ENCODE assay signal across 16 cellular contexts in the genomic region with DNA sequence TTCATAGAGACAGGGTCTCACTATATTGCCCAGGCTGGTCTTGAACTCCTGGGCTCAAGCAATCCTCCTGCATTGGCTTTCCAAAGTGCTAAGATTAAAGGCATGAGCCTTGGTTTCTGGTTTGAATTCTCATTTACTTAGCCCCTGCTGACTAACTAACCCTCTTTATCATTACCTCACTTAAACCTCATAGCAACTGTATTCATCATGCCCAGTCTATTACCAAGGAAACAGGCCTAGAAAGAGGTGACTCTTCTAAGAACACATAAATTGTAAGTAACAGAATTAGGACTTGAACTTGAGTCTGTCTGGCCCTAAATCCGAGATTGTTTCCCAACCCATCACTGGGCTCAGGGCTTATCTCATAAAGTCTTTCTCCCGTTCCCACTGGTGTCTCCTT. TPM values are rescaled to one million over a fixed set of nuclear protein-coding genes. Genes with fewer than 3 reads are reported as not detected.
DNase-seq lines count a peak whose midpoint lies in the region; ATAC-seq, FAIRE-seq and TF ChIP-seq lines count a peak whose summit lies in the region.
"Had no signal": no experiment of that assay in that cellular context is flagged by ENCODE, and none has a peak within 500 bp of the region (broad histone marks: within the 10 kb centered on the region; RNA-seq: fewer than 3 reads in every experiment).

No MANE protein-coding gene starts in this region.

- POLR2A ChIA-PET in SK-N-SH (lab: Yijun Ruan, JAX) (interaction anchor here (3.8 to 3.9 kb wide), 2 partner anchors 17 to 22 kb away, joined by 22 to 50 read pairs; no protein-coding TSS in a partner anchor), K562 (lab: Yijun Ruan, JAX) (interaction anchor here (1.4 to 21.3 kb wide), 3 partner anchors 11 to 189 kb away, joined by 4 to 328 read pairs (median 122); no protein-coding TSS in a partner anchor), GM10248 (lab: Yijun Ruan, JAX) (no interaction called here)

- H2AFZ ChIP-seq in SK-N-SH (ENCODE audit: low read depth) (peak overlapping the region; percentile 20; the same call in 1 of the 2 replicates), K562 (ENCODE audit: low read depth, low read length) (peak overlapping the region; percentile 82)

- peaks cover 10 to 22% of the 10 kb centered on the region in 2 experiments for H3K36me3 ChIP-seq in SK-N-SH (replicated peaks in 1 of 2; ENCODE audit: control insufficient read depth in 1 of 2, insufficient read depth in 2 of 2, low read length in 1 of 2)
- peaks cover 23% of the 10 kb centered on the region for H3K36me3 ChIP-seq in K562 (ENCODE audit: control insufficient read depth, insufficient read depth, low read length)

- H3K27me3 Mint-ChIP-seq in IgD-negative memory B cell (no peaks in the 10 kb centered on the region), nephron (ENCODE audit: low read depth) (peaks cover 8% of the 10 kb centered on the region)

- H3K9me3 ChIP-seq in SK-N-SH (no peaks in the 10 kb centered on the region), K562 (replicated peaks; ENCODE audit: control insufficient read depth, insufficient read depth, low read depth, low read length) (no peaks in the 10 kb centered on the region)
- H3K9me3 ChIP-seq: mucosa of descending colon, sigmoid colon, tibial artery had no signal

- TF ChIP-seq CTCF in SK-N-SH (IDR thresholded peaks at IDR 0.05) (no peak), K562 (IDR thresholded peaks at IDR 0.05 in 2 of 3, conservative IDR thresholded peaks at IDR 0.05 in 1 of 3; ENCODE audit: insufficient read depth in 2 of 3, low read depth in 1 of 3, low read length in 3 of 3) (no peak), nephron (IDR thresholded peaks at IDR 0.05; ENCODE audit: unreplicated experiment in 3 of 3) (no peak), GM10248 (IDR thresholded peaks at IDR 0.05; ENCODE audit: control extremely low read depth, extremely low read depth, low read depth, missing control alignments) (no peak)

- no peak overlapping the region for H3K4me2 ChIP-seq in SK-N-SH
- no peak overlapping the region for H3K4me2 ChIP-seq in K562 (ENCODE audit: insufficient read depth, low read length)

- no peak for TF ChIP-seq RAD21 in SK-N-SH (IDR thresholded peaks at IDR 0.05; ENCODE audit: low read length)
- no peak for TF ChIP-seq RAD21 in K562 (CRISPR knock-in tag; conservative IDR thresholded peaks at IDR 0.05 in 1 of 2, IDR thresholded peaks at IDR 0.05 in 1 of 2)

- no peak for TF ChIP-seq POLR2A in K562 (conservative IDR thresholded peaks at IDR 0.05)

- H3K9me3 Mint-ChIP-seq in IgD-negative memory B cell (no peaks in the 10 kb centered on the region), nephron (no peaks in the 10 kb centered on the region)

- H3K9me1 ChIP-seq in K562 (ENCODE audit: control insufficient read depth, insufficient read depth, low read length) = peaks cover 3% of the 10 kb centered on the region

- peaks cover 26% of the 10 kb centered on the region for H3F3A ChIP-seq in SK-N-SH (replicated peaks; ENCODE audit: insufficient read depth)

- no peak for FAIRE-seq in K562 (lab: Jason Lieb, UNC)
- FAIRE-seq: endometrium had no signal

- H3K27ac Mint-ChIP-seq in IgD-negative memory B cell = peak overlapping the region in 2 of 3 donors; percentile 95 to 99
- H3K27ac Mint-ChIP-seq in nephron = peak overlapping the region; percentile 81 to 93 (median 91)

- H3K4me3 Mint-ChIP-seq in IgD-negative memory B cell (peak overlapping the region in 3 of 4 donors; percentile 90 to 97 (median 93)), nephron (peak overlapping the region; percentile 73 to 93 (median 86))

- H3K27me3 ChIP-seq in SK-N-SH (ENCODE audit: insufficient read depth) = no peaks in the 10 kb centered on the region
- no peaks in the 10 kb centered on the region for H3K27me3 ChIP-seq in K562 (ENCODE audit: control insufficient read depth in 2 of 2, insufficient read depth in 2 of 2, low read length in 2 of 2)
- H3K27me3 ChIP-seq: sigmoid colon, tibial artery had no signal

- TF ChIP-seq EP300 in SK-N-SH (IDR thresholded peaks at IDR 0.05; ENCODE audit: borderline replicate concordance in 1 of 2, low read depth in 1 of 2, low read length in 1 of 2) (no peak), K562 (IDR thresholded peaks at IDR 0.05; ENCODE audit: low read length) (no peak)

- H4K20me1 ChIP-seq in SK-N-SH (ENCODE audit: insufficient read depth) (no peaks in the 10 kb centered on the region), K562 (replicated peaks; ENCODE audit: control insufficient read depth, insufficient read depth, low read length) (peaks cover 4% of the 10 kb centered on the region; the same call in 1 of the 2 replicates)

- H3K36me3 Mint-ChIP-seq in IgD-negative memory B cell (peaks cover 1% of the 10 kb centered on the region), nephron (ENCODE audit: low read depth) (peaks cover 21% of the 10 kb centered on the region)

- peaks cover 4 to 34% of the 10 kb centered on the region in 2 experiments; a peak in 1 of 4 replicates for H3K4me1 ChIP-seq in SK-N-SH (ENCODE audit: control insufficient read depth in 1 of 2, insufficient read depth in 2 of 2, low read depth in 1 of 2, low read length in 1 of 2)
- H3K4me1 ChIP-seq in K562 (replicated peaks in 1 of 2; ENCODE audit: control insufficient read depth in 2 of 2, insufficient read depth in 2 of 2, low read length in 2 of 2) = peaks cover 34 to 54% of the 10 kb centered on the region in 2 experiments; a peak in 4 of 5 replicates

- H3K9me2 ChIP-seq in SK-N-SH = no peaks in the 10 kb centered on the region

- H3K27ac ChIP-seq in SK-N-SH (ENCODE audit: low read depth in 2 of 2, low read length in 1 of 2) = peak overlapping the region in 1 of 2 experiments; percentile 69; a peak in 2 of 4 replicates
- H3K27ac ChIP-seq in K562 (ENCODE audit: extremely low read depth, low read depth, low read length) = no peak overlapping the region
- H3K27ac ChIP-seq: tibial artery had no signal

- H3K79me2 ChIP-seq in SK-N-SH (ENCODE audit: insufficient read depth) (peaks cover 13% of the 10 kb centered on the region; the same call in 1 of the 2 replicates), K562 (ENCODE audit: control insufficient read depth, insufficient read depth, low read length) (peaks cover 28% of the 10 kb centered on the region)

- H3K9ac ChIP-seq in SK-N-SH (no peak overlapping the region), K562 (ENCODE audit: insufficient read depth in 1 of 2, low read depth in 2 of 2, low read length in 2 of 2) (no peak overlapping the region)

- H3K4me1 Mint-ChIP-seq in IgD-negative memory B cell (peaks cover 15 to 34% (median 20%) of the 10 kb centered on the region in 3 donors), nephron (peaks cover 37% of the 10 kb centered on the region)

- intact Hi-C loops in K562 (cut with micrococcal nuclease) = loop anchor here (10.0 kb wide), 1 partner anchor 175 kb away; a partner anchor contains a TSS

- H3K4me3 ChIP-seq in SK-N-SH (ENCODE audit: low read depth in 2 of 2, low read length in 1 of 2) (no peak overlapping the region), K562 (no peak overlapping the region)
- H3K4me3 ChIP-seq: mucosa of descending colon, sigmoid colon, tibial artery had no signal

- 100% methylated on average over 2 of the region's 2 CpGs for WGBS in SK-N-SH (ENCODE audit: low lambda C conversion rate)
- WGBS in K562 (ENCODE audit: insufficient coverage, low coverage, missing lambda C conversion rate) = 62% methylated on average over 2 of the region's 2 CpGs

- DNase-seq in SK-N-SH = no peak
- DNase-seq in K562 (ENCODE audit: extremely low read depth in 1 of 4, low spot score in 3 of 4) = no peak
- DNase-seq in NCI-H2107 (lab: John Stamatoyannopoulos, UW) = no peak
- no peak for DNase-seq in GM10248 (ENCODE audit: extremely low spot score)
- DNase-seq: anterior cingulate cortex, mucosa of descending colon, NCI-H1092, NCI-H69, sigmoid colon, tibial artery had no signal

- in situ Hi-C loops in K562 (cut with MboI) = no loop called here

- CTCF ChIA-PET in SK-N-SH (lab: Yijun Ruan, JAX) = interaction anchor here (0.6 to 15.4 kb wide), 5 partner anchors 13 to 29 kb away, joined by 3 to 163 read pairs (median 3); no protein-coding TSS in a partner anchor
- CTCF ChIA-PET in K562 (lab: Yijun Ruan, JAX; ENCODE audit: low intra/inter-chr PET ratio) = no interaction called here
- CTCF ChIA-PET in GM10248 (lab: Yijun Ruan, JAX) = interaction anchor here (2.0 to 13.8 kb wide), 3 partner anchors 19 to 22 kb away, joined by 11 to 204 read pairs (median 34); no protein-coding TSS in a partner anchor

- BruUV-seq in K562 (replicated peaks; lab: Mats Ljungman, UMichigan) = no TSS peak

- no peak for ATAC-seq in SK-N-SH treated with all-trans-retinoic acid at 6 μM for 48 hours
- no peak for ATAC-seq in K562
- no peak for ATAC-seq in HG03039 (IDR thresholded peaks at IDR 0.05; ENCODE audit: unreplicated experiment)
- ATAC-seq: mucosa of descending colon had no signal

RNA-seq across cellular contexts. Expression of a gene that starts 44.2 kb away (rescaled TPM):
- polyA plus RNA-seq in SK-N-SH (2012; rRNA removed) = 14.9 and 16.9 TPM in 2 replicates
- polyA plus RNA-seq in SK-N-SH (2012; cell fraction: cytosol; rRNA removed) = 6.7 and 9.5 TPM in 2 replicates
- polyA plus RNA-seq in SK-N-SH (2012; cell fraction: nucleus; rRNA removed) = 10.4 and 10.6 TPM in 2 replicates
- 11.5 TPM for polyA plus RNA-seq in IgD-negative memory B cell
- 2.3 and 4.2 TPM in 2 replicates for total RNA-seq in K562 (2011; cell fraction: chromatin; rRNA removed; ENCODE audit: low replicate concordance)
- 4.0 and 4.1 TPM in 2 replicates for total RNA-seq in K562 (2011; cell fraction: nucleolus; rRNA removed)
- total RNA-seq in K562 (2011; cell fraction: nucleoplasm; rRNA removed) = 3.8 and 5.0 TPM in 2 replicates
- total RNA-seq in K562 (2014; rRNA removed) = 2.0 and 4.7 TPM in 2 replicates
- total RNA-seq in K562 (2014; rRNA removed; fragmentation: Illumina TruSeq; extraction: Trizol) = 0.45 and 1.3 TPM in 2 replicates
- 1.8 and 2.1 TPM in 2 replicates for total RNA-seq in K562 (2015; rRNA removed; fragmentation: Illumina TruSeq; extraction: Trizol)
- 3.1 and 3.7 TPM in 2 replicates for total RNA-seq in K562 (2021)
- 3.0 and 4.1 TPM in 2 replicates for polyA plus RNA-seq in K562 (2011; rRNA removed)
- polyA plus RNA-seq in K562 (2011; cell fraction: cytosol; rRNA removed) = 7.2 and 14.8 TPM in 2 replicates
- polyA plus RNA-seq in K562 (2011; cell fraction: nucleus; rRNA removed) = 2.6 and 2.7 TPM in 2 replicates
- 5.6 and 6.7 TPM in 2 replicates for polyA plus RNA-seq in K562 (2012)
- 3.3 and 3.4 TPM in 2 replicates for polyA plus RNA-seq in K562 (2014; fragmentation: Illumina TruSeq; extraction: Trizol)
- 1 to 10 TPM in 1 of 2 experiments, under 1 TPM in 1; 0.23 to 1.9 TPM for polyA plus RNA-seq in K562 (2014; fragmentation: Nextera tagmentation; extraction: Ambion mirVana)
- 3.7 and 5.0 TPM in 2 replicates for polyA plus RNA-seq in K562 (2014; rRNA removed)
- 2.1 and 2.7 TPM in 2 replicates for polyA minus RNA-seq in K562 (2011; rRNA and poly(A)+ RNA removed)
- 2.1 and 4.9 TPM in 2 replicates for polyA minus RNA-seq in K562 (2011; cell fraction: cytosol; rRNA and poly(A)+ RNA removed)
- polyA minus RNA-seq in K562 (2011; cell fraction: nucleus; rRNA and poly(A)+ RNA removed) = 0.54 and 0.78 TPM in 2 replicates

RNA-seq across cellular contexts. Expression of a gene that starts 44.4 kb away (rescaled TPM):
- 6.6 and 10.5 TPM in 2 replicates for polyA plus RNA-seq in SK-N-SH (2012; rRNA removed)
- polyA plus RNA-seq in SK-N-SH (2012; cell fraction: cytosol; rRNA removed) = 1.1 and 1.5 TPM in 2 replicates
- polyA plus RNA-seq in SK-N-SH (2012; cell fraction: nucleus; rRNA removed) = 60.0 and 87.2 TPM in 2 replicates
- polyA plus RNA-seq in IgD-negative memory B cell = 5.6 TPM
- 0.28 TPM in 1 of 2 replicates, not detected in the other for total RNA-seq in K562 (2011; cell fraction: chromatin; rRNA removed; ENCODE audit: low replicate concordance)
- total RNA-seq in K562 (2011; cell fraction: nucleolus; rRNA removed) = not detected in 2 replicates
- total RNA-seq in K562 (2011; cell fraction: nucleoplasm; rRNA removed) = not detected in 2 replicates
- total RNA-seq in K562 (2014; rRNA removed) = not detected in 2 replicates
- total RNA-seq in K562 (2014; rRNA removed; fragmentation: Illumina TruSeq; extraction: Trizol) = not detected in 2 replicates
- not detected in 2 replicates for total RNA-seq in K562 (2015; rRNA removed; fragmentation: Illumina TruSeq; extraction: Trizol)
- 0.49 TPM in 1 of 2 replicates, not detected in the other for total RNA-seq in K562 (2021)
- 0.37 TPM in 1 of 2 replicates, not detected in the other for polyA plus RNA-seq in K562 (2011; rRNA removed)
- polyA plus RNA-seq in K562 (2011; cell fraction: cytosol; rRNA removed) = 0.07 and 0.72 TPM in 2 replicates
- polyA plus RNA-seq in K562 (2011; cell fraction: nucleus; rRNA removed) = 2.1 and 3.0 TPM in 2 replicates
- not detected in 2 replicates for polyA plus RNA-seq in K562 (2012)
- not detected in 2 replicates for polyA plus RNA-seq in K562 (2014; fragmentation: Illumina TruSeq; extraction: Trizol)
- polyA plus RNA-seq in K562 (2014; fragmentation: Nextera tagmentation; extraction: Ambion mirVana) = not detected
- polyA plus RNA-seq in K562 (2014; rRNA removed) = 0.41 TPM in 1 of 2 replicates, not detected in the other
- not detected in 2 replicates for polyA minus RNA-seq in K562 (2011; rRNA and poly(A)+ RNA removed)
- not detected in 2 replicates for polyA minus RNA-seq in K562 (2011; cell fraction: cytosol; rRNA and poly(A)+ RNA removed)
- polyA minus RNA-seq in K562 (2011; cell fraction: nucleus; rRNA and poly(A)+ RNA removed) = not detected in 2 replicates
- total RNA-seq: A172 had no signal
